In genomic region chr22:26890870-26891269, GRCh38 we compare ENCODE assay signal across 14 cellular contexts.
DNase-seq lines count a peak whose midpoint lies in the region; ATAC-seq, FAIRE-seq and TF ChIP-seq lines count a peak whose summit lies in the region.
"Had no signal": no experiment of that assay in that cellular context is flagged by ENCODE, and none has a peak within 500 bp of the region (broad histone marks: within the 10 kb centered on the region; RNA-seq: fewer than 3 reads in every experiment).

No MANE protein-coding gene starts in this region.

- DNase-seq in NCI-H1092 treated with DMSO at 0.1 percent for 48 hours (lab: John Stamatoyannopoulos, UW), result peak; percentile 32
- DNase-seq in NCI-H1092 (lab: John Stamatoyannopoulos, UW), result no peak
- peak; percentile 32 for DNase-seq in NCI-H1694 treated with DMSO at 0.1 percent for 48 hours (lab: John Stamatoyannopoulos, UW)
- no peak for DNase-seq in chondrocyte (ENCODE audit: low spot score)
- no peak for DNase-seq in nephron progenitor cell
- DNase-seq in heart left ventricle, result no peak
- no peak for DNase-seq in GM12891 (ENCODE audit: insufficient read length, low spot score)
- DNase-seq: activated CD4-positive, alpha-beta T cell treated with anti-CD3 and anti-CD28 coated beads for 4 hours; activated T-cell treated with anti-CD3 and anti-CD28 coated beads, Interleukin-2, amount 50 U/mL, for 72 hours; dorsolateral prefrontal cortex; NCI-H2227 treated with DMSO at 0.1 percent for 48 hours; ovary; spleen had no signal

- no peak for FAIRE-seq in GM12891 (lab: Jason Lieb, UNC)

- H3K27me3 Mint-ChIP-seq in chondrocyte (ENCODE audit: low read depth), result no peaks in the 10 kb centered on the region
- H3K27me3 Mint-ChIP-seq in nephron progenitor cell (ENCODE audit: low read depth, poor library complexity), result peaks cover 94% of the 10 kb centered on the region

- H3K4me3 ChIP-seq in heart left ventricle, result no peak overlapping the region
- H3K4me3 ChIP-seq: dorsolateral prefrontal cortex, ovary, spleen had no signal

- TF ChIP-seq CTCF in chondrocyte (IDR thresholded peaks at IDR 0.05) (peak; percentile 51), nephron progenitor cell (IDR thresholded peaks at IDR 0.05) (no peak), heart left ventricle (IDR thresholded peaks at IDR 0.05) (no peak)

- H3K27ac ChIP-seq in heart left ventricle, result no peak overlapping the region
- H3K27ac ChIP-seq: dorsolateral prefrontal cortex, ovary, spleen had no signal

- ATAC-seq in heart left ventricle (no peak), GM19467 (IDR thresholded peaks at IDR 0.05; ENCODE audit: unreplicated experiment) (no peak)
- ATAC-seq: activated T-cell treated with anti-CD3 and anti-CD28 coated beads, Interleukin-2, amount 50 U/mL, for 72 hours had no signal

- intact Hi-C loops in heart left ventricle (cut with DNase I), result no loop called here

- no peaks in the 10 kb centered on the region for H3K36me3 ChIP-seq in heart left ventricle
- H3K36me3 ChIP-seq: ovary had no signal

- H3K36me3 Mint-ChIP-seq in chondrocyte (ENCODE audit: low read depth) (no peaks in the 10 kb centered on the region), nephron progenitor cell (ENCODE audit: low read depth) (no peaks in the 10 kb centered on the region)

- peaks cover 0 to 15% (median 1%) of the 10 kb centered on the region in 12 donors for H3K4me1 ChIP-seq in heart left ventricle

- no peaks in the 10 kb centered on the region for H3K9me3 Mint-ChIP-seq in chondrocyte (ENCODE audit: low read depth)
- H3K9me3 Mint-ChIP-seq in nephron progenitor cell, result peaks cover 5% of the 10 kb centered on the region
- H3K9me3 Mint-ChIP-seq: activated T-cell treated with anti-CD3 and anti-CD28 coated beads, Interleukin-2, amount 50 U/mL, for 72 hours had no signal

- no peaks in the 10 kb centered on the region for H3K27me3 ChIP-seq in heart left ventricle
- H3K27me3 ChIP-seq: ovary had no signal

- WGBS in heart left ventricle, 4 donors, result 61 to 77% (median 63%) methylated on average over 5 of the region's 5 CpGs

- no peak overlapping the region for H3K27ac Mint-ChIP-seq in chondrocyte (ENCODE audit: unreplicated experiment)
- peak overlapping the region; percentile 47 for H3K27ac Mint-ChIP-seq in nephron progenitor cell
- H3K27ac Mint-ChIP-seq: activated T-cell treated with anti-CD3 and anti-CD28 coated beads, Interleukin-2, amount 50 U/mL, for 72 hours had no signal

- no peaks in the 10 kb centered on the region for H3K9me3 ChIP-seq in heart left ventricle
- H3K9me3 ChIP-seq: ovary, spleen had no signal

- H3K4me3 Mint-ChIP-seq in chondrocyte (ENCODE audit: unreplicated experiment) (no peak overlapping the region), nephron progenitor cell (no peak overlapping the region)
- H3K4me3 Mint-ChIP-seq: activated T-cell treated with anti-CD3 and anti-CD28 coated beads, Interleukin-2, amount 50 U/mL, for 72 hours had no signal

- H3K4me1 Mint-ChIP-seq in chondrocyte (ENCODE audit: low read depth) (peaks cover 88% of the 10 kb centered on the region), nephron progenitor cell (peaks cover 43% of the 10 kb centered on the region)

- TF ChIP-seq POLR2A in heart left ventricle (IDR thresholded peaks at IDR 0.05) (no peak), GM12891 (IDR thresholded peaks at IDR 0.05; ENCODE audit: low read depth, low read length) (no peak)

TF ChIP-seq in GM12891, 5 proteins besides CTCF, POLR2A, EP300 and RAD21:
- TF ChIP-seq POU2F2 (IDR thresholded peaks at IDR 0.05; ENCODE audit: low read depth, low read length) (no peak), PAX5 (IDR thresholded peaks at IDR 0.05; ENCODE audit: insufficient read depth, low read length, severe bottlenecking) (no peak), TAF1 (IDR thresholded peaks at IDR 0.05; ENCODE audit: low read depth, low read length) (no peak), SPI1 (IDR thresholded peaks at IDR 0.05; ENCODE audit: low read depth, low read length) (no peak), POLR2AphosphoS5 (IDR thresholded peaks at IDR 0.05; ENCODE audit: low read depth, low read length) (no peak)
TF ChIP-seq in GM12891: peak in this region for 0.

Comparison
In these comparisons a context has a peak if more than half of its experiments do, and no peak if none do; other contexts are left out.
1. DNase-seq: peak in NCI-H1092 treated with DMSO at 0.1 percent for 48 hours (single experiment) and NCI-H1694 treated with DMSO at 0.1 percent for 48 hours (single experiment); none in NCI-H1092 (single experiment), chondrocyte (single experiment), nephron progenitor cell (single experiment), heart left ventricle (0 of 5) and GM12891 (single experiment).